In the genomic region with DNA sequence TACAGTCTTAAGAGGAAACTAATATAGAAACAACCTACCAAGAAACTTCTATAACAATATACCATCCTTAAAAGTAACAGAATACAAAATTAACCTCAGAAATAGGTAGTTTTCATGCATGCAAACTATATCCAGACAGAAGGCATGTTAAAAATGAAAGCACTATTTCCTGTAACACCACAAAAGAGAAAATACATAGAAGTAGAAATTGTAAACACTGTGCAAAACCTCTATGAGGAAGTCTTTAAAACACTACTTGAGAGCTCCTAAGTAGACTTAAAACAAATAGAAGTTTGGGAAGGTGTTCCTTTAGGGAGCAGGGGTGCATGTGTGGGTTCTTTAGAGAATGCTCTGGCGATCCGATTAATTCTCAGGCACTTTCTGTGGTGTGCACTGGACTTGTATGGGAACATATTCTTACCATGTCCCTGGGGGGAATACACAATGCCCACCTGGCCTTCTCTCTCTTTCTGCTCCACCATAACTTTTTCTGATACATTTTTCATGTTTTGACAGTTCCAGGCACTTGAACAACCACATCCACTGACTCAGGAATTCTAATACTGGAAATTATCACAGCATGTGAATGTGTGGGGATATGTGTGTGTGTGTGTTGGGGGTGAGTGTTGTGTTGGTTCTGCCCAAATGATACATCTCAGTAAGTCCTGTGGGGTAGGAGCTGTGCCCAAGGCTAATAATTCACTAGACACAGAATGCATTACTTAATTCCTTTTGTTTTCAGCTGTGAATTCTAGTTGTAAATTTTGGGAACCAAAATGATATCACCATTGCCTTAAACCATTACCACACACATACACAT, we compare ENCODE assay signal across 12 cellular contexts.
DNase-seq lines count a peak whose midpoint lies in the region; ATAC-seq and TF ChIP-seq lines count a peak whose summit lies in the region.
"Had no signal": no experiment of that assay in that cellular context is flagged by ENCODE, and none has a peak within 500 bp of the region (broad histone marks: within the 10 kb centered on the region; RNA-seq: fewer than 3 reads in every experiment).

No MANE protein-coding gene starts in this region.

- peak overlapping the region; percentile 11 for H3K4me3 Mint-ChIP-seq in activated naive CD4-positive, alpha-beta T cell treated with anti-CD3 and anti-CD28 coated beads, Interleukin-2, amount 10 ng/mL, durations not matched to agents 7 days and 5 days
- peak overlapping the region; percentile 48 for H3K4me3 Mint-ChIP-seq in activated CD8-positive, alpha-beta T cell treated with anti-CD3 and anti-CD28 coated beads for 36 hours

- peaks cover 3% of the 10 kb centered on the region for H3K9me3 Mint-ChIP-seq in activated naive CD4-positive, alpha-beta T cell treated with anti-CD3 and anti-CD28 coated beads, Interleukin-2, amount 10 ng/mL, durations not matched to agents 7 days and 5 days
- H3K9me3 Mint-ChIP-seq in activated CD8-positive, alpha-beta T cell treated with anti-CD3 and anti-CD28 coated beads for 36 hours = no peaks in the 10 kb centered on the region

- peaks cover 9% of the 10 kb centered on the region for H3K36me3 Mint-ChIP-seq in activated naive CD4-positive, alpha-beta T cell treated with anti-CD3 and anti-CD28 coated beads, Interleukin-2, amount 10 ng/mL, durations not matched to agents 7 days and 5 days
- no peaks in the 10 kb centered on the region for H3K36me3 Mint-ChIP-seq in activated CD8-positive, alpha-beta T cell treated with anti-CD3 and anti-CD28 coated beads for 36 hours (ENCODE audit: low read depth)

- DNase-seq in activated naive CD4-positive, alpha-beta T cell treated with anti-CD3 and anti-CD28 coated beads, Interleukin-2, amount 10 ng/mL, durations not matched to agents 7 days and 5 days = no peak
- no peak for DNase-seq in activated naive CD4-positive, alpha-beta T cell (lab: John Stamatoyannopoulos, UW)
- DNase-seq in activated CD8-positive, alpha-beta T cell treated with anti-CD3 and anti-CD28 coated beads for 36 hours = no peak
- DNase-seq in HUDEP-2 (lab: John Stamatoyannopoulos, UW; ENCODE audit: unreplicated experiment in 76 of 76) = no peak
- no peak for DNase-seq in esophagus squamous epithelium (lab: John Stamatoyannopoulos, UW)
- DNase-seq in H4 (ENCODE audit: low spot score) = no peak
- DNase-seq: DMS79 treated with DMSO at 0.1 percent for 48 hours, NCI-H1436, thyroid gland had no signal

- intact Hi-C loops in activated CD8-positive, alpha-beta T cell treated with anti-CD3 and anti-CD28 coated beads for 36 hours (cut with micrococcal nuclease) = no loop called here
- intact Hi-C loops in esophagus squamous epithelium (cut with DNase I) = no loop called here

- H3K27ac ChIP-seq in thymus (ENCODE audit: low read depth) (peak overlapping the region; percentile 97), esophagus squamous epithelium (no peak overlapping the region)
- H3K27ac ChIP-seq: breast epithelium, thyroid gland had no signal

- CTCF ChIA-PET in activated naive CD4-positive, alpha-beta T cell treated with anti-CD3 and anti-CD28 coated beads, Interleukin-2, amount 10 ng/mL, durations not matched to agents 7 days and 5 days (lab: Charles Lee) = interaction anchor here (1.1 kb wide), 1 partner anchor 12 kb away, joined by 3 read pairs; no protein-coding TSS in a partner anchor
- CTCF ChIA-PET in activated CD8-positive, alpha-beta T cell treated with anti-CD3 and anti-CD28 coated beads for 36 hours (lab: Charles Lee) = interaction anchor here (1.0 kb wide), 1 partner anchor 108 kb away, joined by 3 read pairs; no protein-coding TSS in a partner anchor

- H3K27me3 ChIP-seq in thymus (ENCODE audit: control insufficient read depth, insufficient read depth) (no peaks in the 10 kb centered on the region), esophagus squamous epithelium (no peaks in the 10 kb centered on the region)
- H3K27me3 ChIP-seq: breast epithelium, thyroid gland had no signal

- no peak overlapping the region for H3K4me3 ChIP-seq in thymus (ENCODE audit: low read length)
- H3K4me3 ChIP-seq in esophagus squamous epithelium = no peak overlapping the region
- H3K4me3 ChIP-seq: breast epithelium, thyroid gland had no signal

- H3K4me1 Mint-ChIP-seq in activated naive CD4-positive, alpha-beta T cell treated with anti-CD3 and anti-CD28 coated beads, Interleukin-2, amount 10 ng/mL, durations not matched to agents 7 days and 5 days = peaks cover 54% of the 10 kb centered on the region
- H3K4me1 Mint-ChIP-seq in activated CD8-positive, alpha-beta T cell treated with anti-CD3 and anti-CD28 coated beads for 36 hours (ENCODE audit: low read depth) = peaks cover 51% of the 10 kb centered on the region

- WGBS in thymus = 89% methylated on average over 2 of the region's 2 CpGs
- 65 to 80% methylated on average over 2 of the region's 2 CpGs for WGBS in esophagus squamous epithelium, 2 donors

- POLR2A ChIA-PET in activated CD8-positive, alpha-beta T cell treated with anti-CD3 and anti-CD28 coated beads for 36 hours (lab: Charles Lee) = no interaction called here

- ATAC-seq in HG02884 (IDR thresholded peaks at IDR 0.05; ENCODE audit: unreplicated experiment) = peak; percentile 70
- ATAC-seq in activated CD8-positive, alpha-beta T cell treated with anti-CD3 and anti-CD28 coated beads for 36 hours = peak; percentile 54

- H3K4me1 ChIP-seq in thymus (ENCODE audit: control insufficient read depth, insufficient read depth, low read length) (peaks cover 34% of the 10 kb centered on the region), esophagus squamous epithelium (no peaks in the 10 kb centered on the region)
- H3K4me1 ChIP-seq: breast epithelium, thyroid gland had no signal

- H3K27ac Mint-ChIP-seq in activated naive CD4-positive, alpha-beta T cell treated with anti-CD3 and anti-CD28 coated beads, Interleukin-2, amount 10 ng/mL, durations not matched to agents 7 days and 5 days = peak overlapping the region; percentile 91
- H3K27ac Mint-ChIP-seq in activated CD8-positive, alpha-beta T cell treated with anti-CD3 and anti-CD28 coated beads for 36 hours = peak overlapping the region; percentile 84

- no peaks in the 10 kb centered on the region for H3K36me3 ChIP-seq in thymus (ENCODE audit: control insufficient read depth, insufficient read depth)
- H3K36me3 ChIP-seq in esophagus squamous epithelium = no peaks in the 10 kb centered on the region
- H3K36me3 ChIP-seq: breast epithelium, thyroid gland had no signal

- TF ChIP-seq POLR2A in esophagus squamous epithelium (IDR thresholded peaks at IDR 0.05) = no peak

- H3K27me3 Mint-ChIP-seq in activated naive CD4-positive, alpha-beta T cell treated with anti-CD3 and anti-CD28 coated beads, Interleukin-2, amount 10 ng/mL, durations not matched to agents 7 days and 5 days = no peaks in the 10 kb centered on the region
- H3K27me3 Mint-ChIP-seq in activated CD8-positive, alpha-beta T cell treated with anti-CD3 and anti-CD28 coated beads for 36 hours = no peaks in the 10 kb centered on the region

- TF ChIP-seq CTCF in activated CD8-positive, alpha-beta T cell treated with anti-CD3 and anti-CD28 coated beads for 36 hours (IDR thresholded peaks at IDR 0.05) = no peak
- TF ChIP-seq CTCF in esophagus squamous epithelium (IDR thresholded peaks at IDR 0.05) = no peak

- no peaks in the 10 kb centered on the region for H3K9me3 ChIP-seq in thymus (ENCODE audit: control insufficient read depth)
- no peaks in the 10 kb centered on the region for H3K9me3 ChIP-seq in esophagus squamous epithelium
- H3K9me3 ChIP-seq: breast epithelium, thyroid gland had no signal
